In the genomic region with DNA sequence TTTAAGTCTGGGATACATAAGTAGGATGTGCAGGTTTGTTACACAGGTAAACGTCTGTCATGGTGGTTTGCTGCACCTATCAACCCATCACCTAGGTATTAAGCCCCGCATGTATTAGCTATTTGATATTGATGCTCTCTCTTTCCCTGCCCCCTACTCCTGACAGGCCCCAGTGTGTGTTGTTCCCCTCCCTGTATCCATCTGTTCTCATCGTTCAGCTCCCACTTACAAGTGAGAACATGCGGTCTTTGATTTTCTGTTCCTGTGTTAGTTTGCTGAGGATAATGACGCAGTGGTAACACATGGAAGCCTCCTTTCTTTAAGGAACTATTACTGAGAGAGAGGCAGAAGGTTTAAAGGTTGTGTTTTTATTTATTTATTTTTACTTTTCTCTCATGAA, we compare ENCODE assay signal across 17 cellular contexts.
DNase-seq lines count a peak whose midpoint lies in the region; ATAC-seq, FAIRE-seq and TF ChIP-seq lines count a peak whose summit lies in the region.
"Had no signal": no experiment of that assay in that cellular context is flagged by ENCODE, and none has a peak within 500 bp of the region (broad histone marks: within the 10 kb centered on the region; RNA-seq: fewer than 3 reads in every experiment).

No MANE protein-coding gene starts in this region.

- H3K36me3 Mint-ChIP-seq in activated B cell treated with CpG ODN at 0.5 μM for 24 hours (ENCODE audit: low read depth), result no peaks in the 10 kb centered on the region
- H3K36me3 Mint-ChIP-seq in activated CD8-positive, alpha-beta memory T cell treated with anti-CD3 and anti-CD28 coated beads, Interleukin-2, amount 10 ng/mL, durations not matched to agents 7 days and 5 days, result no peaks in the 10 kb centered on the region

- DNase-seq in NCI-H1694 (lab: John Stamatoyannopoulos, UW) (peak; percentile 58), NCI-H82 (lab: John Stamatoyannopoulos, UW) (peak; percentile 95), activated B cell treated with CpG ODN at 0.5 μM for 24 hours (no peak), globus pallidus (ENCODE audit: low spot score) (no peak), H54 (ENCODE audit: insufficient read length, low spot score) (no peak), cerebellum (ENCODE audit: low spot score) (no peak)
- DNase-seq in activated CD8-positive, alpha-beta memory T cell treated with anti-CD3 and anti-CD28 coated beads, Interleukin-2, amount 10 ng/mL, durations not matched to agents 7 days and 5 days, result no peak
- DNase-seq: CD4-positive, alpha-beta T cell; COR-L47; DMS79; H7; KBM-7; MM.1S; NCI-H1105; NCI-H2227 treated with DMSO at 0.1 percent for 48 hours; NCI-H510A; T-helper 1 cell had no signal

- H3K4me1 Mint-ChIP-seq in activated B cell treated with CpG ODN at 0.5 μM for 24 hours, result peaks cover 21% of the 10 kb centered on the region
- H3K4me1 Mint-ChIP-seq in activated CD8-positive, alpha-beta memory T cell treated with anti-CD3 and anti-CD28 coated beads, Interleukin-2, amount 10 ng/mL, durations not matched to agents 7 days and 5 days, result peaks cover 8% of the 10 kb centered on the region

- no peak for TF ChIP-seq CTCF in activated B cell treated with CpG ODN at 0.5 μM for 24 hours (IDR thresholded peaks at IDR 0.05)

- no peak overlapping the region for H3K4me3 Mint-ChIP-seq in activated B cell treated with CpG ODN at 0.5 μM for 24 hours
- no peak overlapping the region for H3K4me3 Mint-ChIP-seq in activated CD8-positive, alpha-beta memory T cell treated with anti-CD3 and anti-CD28 coated beads, Interleukin-2, amount 10 ng/mL, durations not matched to agents 7 days and 5 days
- H3K4me3 Mint-ChIP-seq: CD4-positive, alpha-beta T cell had no signal

- POLR2A ChIA-PET in activated B cell treated with CpG ODN at 0.5 μM for 24 hours (lab: Charles Lee), result no interaction called here

- no peak for FAIRE-seq in H54 (lab: Jason Lieb, UNC)

- ATAC-seq in activated B cell treated with CpG ODN at 0.5 μM for 24 hours (ENCODE audit: low read depth), result no peak
- ATAC-seq in activated CD8-positive, alpha-beta memory T cell treated with anti-CD3 and anti-CD28 coated beads, Interleukin-2, amount 10 ng/mL, durations not matched to agents 7 days and 5 days, result no peak

- no peaks in the 10 kb centered on the region for H3K9me3 Mint-ChIP-seq in activated B cell treated with CpG ODN at 0.5 μM for 24 hours
- H3K9me3 Mint-ChIP-seq in activated CD8-positive, alpha-beta memory T cell treated with anti-CD3 and anti-CD28 coated beads, Interleukin-2, amount 10 ng/mL, durations not matched to agents 7 days and 5 days (ENCODE audit: low read depth), result no peaks in the 10 kb centered on the region
- H3K9me3 Mint-ChIP-seq: CD4-positive, alpha-beta T cell had no signal

- CTCF ChIA-PET in activated B cell treated with CpG ODN at 0.5 μM for 24 hours (lab: Charles Lee), result no interaction called here
- CTCF ChIA-PET in activated CD8-positive, alpha-beta memory T cell treated with anti-CD3 and anti-CD28 coated beads, Interleukin-2, amount 10 ng/mL, durations not matched to agents 7 days and 5 days (lab: Charles Lee), result no interaction called here

- intact Hi-C loops in activated B cell treated with CpG ODN at 0.5 μM for 24 hours (cut with micrococcal nuclease), result loop anchor here (2.0 kb wide), 1 partner anchor 37 kb away; no protein-coding TSS in a partner anchor

- TF ChIP-seq POLR2A in H54 (IDR thresholded peaks at IDR 0.05; ENCODE audit: low read depth, low read length), result no peak

- H3K27me3 Mint-ChIP-seq in activated B cell treated with CpG ODN at 0.5 μM for 24 hours, result no peaks in the 10 kb centered on the region
- peaks cover 9% of the 10 kb centered on the region for H3K27me3 Mint-ChIP-seq in activated CD8-positive, alpha-beta memory T cell treated with anti-CD3 and anti-CD28 coated beads, Interleukin-2, amount 10 ng/mL, durations not matched to agents 7 days and 5 days
- H3K27me3 Mint-ChIP-seq: CD4-positive, alpha-beta T cell had no signal

- peak overlapping the region; percentile 65 for H3K27ac Mint-ChIP-seq in activated B cell treated with CpG ODN at 0.5 μM for 24 hours
- H3K27ac Mint-ChIP-seq in activated CD8-positive, alpha-beta memory T cell treated with anti-CD3 and anti-CD28 coated beads, Interleukin-2, amount 10 ng/mL, durations not matched to agents 7 days and 5 days, result no peak overlapping the region
- H3K27ac Mint-ChIP-seq: CD4-positive, alpha-beta T cell had no signal

Comparison
In these comparisons a context has a peak if more than half of its experiments do, and no peak if none do; other contexts are left out.
1. DNase-seq: peak in NCI-H1694 (single experiment) and NCI-H82 (single experiment); none in activated B cell treated with CpG ODN at 0.5 μM for 24 hours (single experiment), activated CD8-positive, alpha-beta memory T cell treated with anti-CD3 and anti-CD28 coated beads, Interleukin-2, amount 10 ng/mL, durations not matched to agents 7 days and 5 days (single experiment), globus pallidus (single experiment), H54 (single experiment) and cerebellum (single experiment).